ENCODE assay signal across 28 cellular contexts in genomic region chr9:5890641-5891040, GRCh38. TPM values are rescaled to one million over a fixed set of nuclear protein-coding genes. Genes with fewer than 3 reads are reported as not detected.
A peak's percentile ranks its signal among the peaks of the same experiment; 100 is the strongest.
DNase-seq lines count a peak whose midpoint lies in the region; ATAC-seq, FAIRE-seq and TF ChIP-seq lines count a peak whose summit lies in the region.
"Had no signal": no experiment of that assay in that cellular context is flagged by ENCODE, and none has a peak within 500 bp of the region (broad histone marks: within the 10 kb centered on the region; RNA-seq: fewer than 3 reads in every experiment).

TSS of gene MLANA (plus strand) at chr9:5890889. CDS start at chr9:5892475, 1,586 bp downstream.

- H3K27ac ChIP-seq in OCI-LY7 (ENCODE audit: low read depth, low read length, poor library complexity, severe bottlenecking) (no peak within 1 kb of the TSS), K562 (ENCODE audit: extremely low read depth, low read depth, low read length) (no peak within 1 kb of the TSS), suprapubic skin (no peak within 1 kb of the TSS)
- H3K27ac ChIP-seq: BLaER1 treated with 17β-estradiol and CSF1 and Interleukin-3, amounts not matched to agents 10 nM and 100 nM had no signal

- H3K4me1 ChIP-seq in OCI-LY7 (ENCODE audit: insufficient read depth, low read length, poor library complexity, severe bottlenecking) (no peaks in the 10 kb centered on the region), K562 (replicated peaks in 1 of 2; ENCODE audit: control insufficient read depth in 2 of 2, insufficient read depth in 2 of 2, low read length in 2 of 2) (peaks cover 0 to 14% of the 10 kb centered on the region in 2 experiments; a peak in 3 of 5 replicates), suprapubic skin (no peaks in the 10 kb centered on the region)
- H3K4me1 ChIP-seq: BE2C; BLaER1 treated with 17β-estradiol and CSF1 and Interleukin-3, amounts not matched to agents 10 nM and 100 nM; HAP-1 had no signal

- no peak within 1 kb of the TSS for H3K9ac ChIP-seq in K562 (ENCODE audit: insufficient read depth in 1 of 2, low read depth in 2 of 2, low read length in 2 of 2)
- H3K9ac ChIP-seq: BLaER1 treated with 17β-estradiol and CSF1 and Interleukin-3, amounts not matched to agents 10 nM and 100 nM had no signal

- POLR2A ChIA-PET in OCI-LY7 (lab: Charles Lee), result no interaction called here
- POLR2A ChIA-PET in K562 (lab: Yijun Ruan, JAX), result no interaction called here

- H3K79me2 ChIP-seq in OCI-LY7 (ENCODE audit: insufficient read depth, low read depth, low read length) (no peaks in the 10 kb centered on the region), K562 (ENCODE audit: control insufficient read depth, insufficient read depth, low read length) (no peaks in the 10 kb centered on the region)

- intact Hi-C loops in OCI-LY7 (cut with micrococcal nuclease; ENCODE audit: unreplicated experiment), result no loop called here
- intact Hi-C loops in K562 (cut with micrococcal nuclease), result no loop called here

- H3K4me3 ChIP-seq in OCI-LY7 (ENCODE audit: low read depth, low read length, poor library complexity, severe bottlenecking) (no peak within 1 kb of the TSS), K562 (no peak within 1 kb of the TSS), suprapubic skin (no peak within 1 kb of the TSS)
- H3K4me3 ChIP-seq: BLaER1 treated with 17β-estradiol and CSF1 and Interleukin-3, amounts not matched to agents 10 nM and 100 nM; HAP-1 had no signal

- H3K9me3 ChIP-seq in OCI-LY7 (ENCODE audit: low read length), result no peaks in the 10 kb centered on the region
- no peaks in the 10 kb centered on the region for H3K9me3 ChIP-seq in K562 (replicated peaks; ENCODE audit: control insufficient read depth, insufficient read depth, low read depth, low read length)
- no peaks in the 10 kb centered on the region for H3K9me3 ChIP-seq in suprapubic skin
- H3K9me3 ChIP-seq: BE2C; BLaER1 treated with 17β-estradiol and CSF1 and Interleukin-3, amounts not matched to agents 10 nM and 100 nM; HAP-1 had no signal

- no peak within 1 kb of the TSS for H2AFZ ChIP-seq in OCI-LY7 (ENCODE audit: low read length)
- 0 out of 2 replicates have a peak within 1 kb of the TSS, but pooled peaks have one; percentile 50 for H2AFZ ChIP-seq in K562 (ENCODE audit: low read depth, low read length)

- no peak within 1 kb of the TSS for H3K4me2 ChIP-seq in OCI-LY7 (ENCODE audit: low read length)
- no peak within 1 kb of the TSS for H3K4me2 ChIP-seq in K562 (ENCODE audit: insufficient read depth, low read length)
- H3K4me2 ChIP-seq: BLaER1 treated with 17β-estradiol and CSF1 and Interleukin-3, amounts not matched to agents 10 nM and 100 nM had no signal

- CTCF ChIA-PET in OCI-LY7 (lab: Charles Lee; ENCODE audit: unreplicated experiment) (no interaction called here), K562 (lab: Yijun Ruan, JAX; ENCODE audit: low intra/inter-chr PET ratio) (no interaction called here)

- BruUV-seq in OCI-LY7 (replicated peaks; lab: Mats Ljungman, UMichigan) (TSS peak; percentile 40), K562 (replicated peaks; lab: Mats Ljungman, UMichigan) (no TSS peak)

- H3K9me2 ChIP-seq in OCI-LY7 (ENCODE audit: insufficient read depth, low read length), result no peaks in the 10 kb centered on the region

- in situ Hi-C loops in K562 (cut with MboI), result loop anchor here (25.0 kb wide), 1 partner anchor 422 kb away; no protein-coding TSS in a partner anchor

- TF ChIP-seq CTCF in OCI-LY7 (conservative IDR thresholded peaks at IDR 0.05; ENCODE audit: low read length), result no peak
- TF ChIP-seq CTCF in K562 (IDR thresholded peaks at IDR 0.05 in 2 of 3, conservative IDR thresholded peaks at IDR 0.05 in 1 of 3; ENCODE audit: insufficient read depth in 2 of 3, low read depth in 1 of 3, low read length in 3 of 3), result no peak
- TF ChIP-seq CTCF in suprapubic skin (IDR thresholded peaks at IDR 0.05), result no peak

- FAIRE-seq in K562 (lab: Jason Lieb, UNC), result no peak
- FAIRE-seq: A204.1, GM12891, GM18507, H54 had no signal

- H3K36me3 ChIP-seq in OCI-LY7 (ENCODE audit: insufficient read depth, low read length) (no peaks in the 10 kb centered on the region), K562 (ENCODE audit: control insufficient read depth, insufficient read depth, low read length) (no peaks in the 10 kb centered on the region), suprapubic skin (peaks cover under 1% of the 10 kb centered on the region)
- H3K36me3 ChIP-seq: BE2C, HAP-1 had no signal

- no peak for TF ChIP-seq RAD21 in K562 (CRISPR knock-in tag; conservative IDR thresholded peaks at IDR 0.05 in 1 of 2, IDR thresholded peaks at IDR 0.05 in 1 of 2)

- ATAC-seq in K562 (no peak), left lobe of liver (no peak)

- TF ChIP-seq EP300 in K562 (IDR thresholded peaks at IDR 0.05; ENCODE audit: low read length), result no peak
- no peak for TF ChIP-seq EP300 in suprapubic skin (IDR thresholded peaks at IDR 0.05)

- WGBS in K562 (ENCODE audit: insufficient coverage, low coverage, missing lambda C conversion rate), result 42% methylated on average over 9 of the region's 9 CpGs
- WGBS in suprapubic skin, result 87% methylated on average over 9 of the region's 9 CpGs

- H3K27me3 ChIP-seq in K562 (ENCODE audit: control insufficient read depth in 2 of 2, insufficient read depth in 2 of 2, low read length in 2 of 2) (no peaks in the 10 kb centered on the region), suprapubic skin (no peaks in the 10 kb centered on the region)
- H3K27me3 ChIP-seq: BLaER1 treated with 17β-estradiol and CSF1 and Interleukin-3, amounts not matched to agents 10 nM and 100 nM had no signal

- no peaks in the 10 kb centered on the region for H3K9me1 ChIP-seq in K562 (ENCODE audit: control insufficient read depth, insufficient read depth, low read length)

- DNase-seq in OCI-LY7 (ENCODE audit: low spot score) (no peak), K562 (ENCODE audit: extremely low read depth in 1 of 4, low spot score in 3 of 4) (no peak), foreskin melanocyte (peak; percentile 97), suprapubic skin (ENCODE audit: low spot score in 2 of 2) (no peak), left lobe of liver (ENCODE audit: low spot score) (no peak), HuH-7 (ENCODE audit: low spot score) (no peak), A172 (ENCODE audit: low spot score) (no peak), NCI-H1436 (lab: John Stamatoyannopoulos, UW) (no peak)
- DNase-seq: AML-193; BE2C; Calu3; CD4-positive, alpha-beta T cell; CD8-positive, alpha-beta memory T cell; COR-L47; DMS53; DMS79 treated with DMSO at 0.1 percent for 48 hours; GF-D8; GOT3; HFFc6 had no signal

- no peaks in the 10 kb centered on the region for H4K20me1 ChIP-seq in OCI-LY7 (ENCODE audit: insufficient read depth, low read length)
- no peaks in the 10 kb centered on the region for H4K20me1 ChIP-seq in K562 (replicated peaks; ENCODE audit: control insufficient read depth, insufficient read depth, low read length)
- H4K20me1 ChIP-seq: BLaER1 treated with 17β-estradiol and CSF1 and Interleukin-3, amounts not matched to agents 10 nM and 100 nM had no signal

- no peak for TF ChIP-seq POLR2A in K562 (conservative IDR thresholded peaks at IDR 0.05)
- no peak for TF ChIP-seq POLR2A in suprapubic skin (IDR thresholded peaks at IDR 0.05)

TF ChIP-seq in K562, 482 proteins besides CTCF, POLR2A, EP300 and RAD21:
- TF ChIP-seq POU5F1 (IDR thresholded peaks at IDR 0.05; ENCODE audit: borderline replicate concordance, low read depth, low read length, partially characterized antibody), result no peak
- TF ChIP-seq ID3 (CRISPR knock-in tag; IDR thresholded peaks at IDR 0.05), result no peak
- TF ChIP-seq ID3 (tag; IDR thresholded peaks at IDR 0.05), result no peak

RNA-seq across cellular contexts. Expression of gene MLANA, which starts in this region (rescaled TPM):
- total RNA-seq in OCI-LY7 (2014; rRNA removed; shearing (Covaris generic)), result not detected in 2 replicates
- total RNA-seq in OCI-LY7 (2022) (not detected in 2 replicates), K562 (2014; rRNA removed) (not detected in 2 replicates), K562 (2014; rRNA removed; fragmentation: Illumina TruSeq; extraction: Trizol) (not detected in 2 replicates), K562 (2015; rRNA removed; fragmentation: Illumina TruSeq; extraction: Trizol) (not detected in 2 replicates), K562 (2021) (not detected in 2 replicates), suprapubic skin (10 to 100 TPM; 20.0 to 47.4 (median 37.6) TPM), left lobe of liver (not detected)
- not detected in 2 replicates for total RNA-seq in K562 (2011; cell fraction: chromatin; rRNA removed; ENCODE audit: low replicate concordance)
- total RNA-seq in K562 (2011; cell fraction: nucleolus; rRNA removed), result not detected in 2 replicates
- not detected in 2 replicates for total RNA-seq in K562 (2011; cell fraction: nucleoplasm; rRNA removed)
- polyA plus RNA-seq in K562 (2011; rRNA removed) (not detected in 2 replicates), K562 (2014; fragmentation: Illumina TruSeq; extraction: Trizol) (not detected in 2 replicates), K562 (2014; fragmentation: Nextera tagmentation; extraction: Ambion mirVana) (not detected), K562 (2014; rRNA removed) (not detected in 2 replicates)
- not detected in 2 replicates for polyA plus RNA-seq in K562 (2011; cell fraction: cytosol; rRNA removed)
- polyA plus RNA-seq in K562 (2011; cell fraction: nucleus; rRNA removed), result not detected in 2 replicates
- 0.08 and 0.46 TPM in 2 replicates for polyA plus RNA-seq in K562 (2012)
- polyA minus RNA-seq in K562 (2011; rRNA and poly(A)+ RNA removed), result not detected in 2 replicates
- polyA minus RNA-seq in K562 (2011; cell fraction: cytosol; rRNA and poly(A)+ RNA removed), result not detected in 2 replicates
- not detected in 2 replicates for polyA minus RNA-seq in K562 (2011; cell fraction: nucleus; rRNA and poly(A)+ RNA removed)
- total RNA-seq in A172 (2014; rRNA removed; shearing (Covaris generic)), result not detected in 2 replicates
- total RNA-seq: Calu3; CD4-positive, alpha-beta T cell; CD8-positive, alpha-beta memory T cell; Daoy; G401; HFFc6 had no signal
- polyA plus RNA-seq: CD14-positive monocyte; CD8-positive, alpha-beta memory T cell had no signal

Comparison
In these comparisons a context has a peak if more than half of its experiments do, and no peak if none do; other contexts are left out.
1. RNA of gene MLANA (total RNA-seq): 20.0 to 47.4 TPM in suprapubic skin; not detected in OCI-LY7, not detected in K562, not detected in left lobe of liver (single experiment) and not detected in A172; every median in the first group is over 10 times any median in the second.